In genomic region chr1:147084273-147085096, GRCh38 we compare ENCODE assay signal across 8 cellular contexts.
DNase-seq lines count a peak whose midpoint lies in the region; ATAC-seq lines count a peak whose summit lies in the region.

No MANE protein-coding gene starts in this region.

- no peaks in the 10 kb centered on the region for H3K36me3 Mint-ChIP-seq in CD4-positive, CD25-positive, alpha-beta regulatory T cell

- H3K27me3 Mint-ChIP-seq in CD4-positive, CD25-positive, alpha-beta regulatory T cell = peaks cover 79% of the 10 kb centered on the region

- peak; percentile 59 for ATAC-seq in CD4-positive, CD25-positive, alpha-beta regulatory T cell (ENCODE audit: low read depth in 2 of 2)
- ATAC-seq in GM19455 (IDR thresholded peaks at IDR 0.05; ENCODE audit: unreplicated experiment) = peak; percentile 69

- no peaks in the 10 kb centered on the region for H3K36me3 ChIP-seq in CD4-positive, CD25-positive, alpha-beta regulatory T cell (ENCODE audit: control insufficient read depth, insufficient read depth, low read length)

- DNase-seq in CD4-positive, CD25-positive, alpha-beta regulatory T cell = peak; percentile 60 to 70 (median 66)
- DNase-seq in HT-29 (ENCODE audit: low spot score) (peak; percentile 88), RPMI7951 (ENCODE audit: low read depth) (peak; percentile 94), glomerular endothelial cell (ENCODE audit: extremely low read depth, low read depth, low spot score) (peak; percentile 65), occipital lobe (lab: John Stamatoyannopoulos, UW) (peak; percentile 6), superior temporal gyrus (ENCODE audit: extremely low spot score) (peak; percentile 50)
- DNase-seq in activated gamma-delta T cell treated with anti-CD3 and anti-CD28 coated beads, Interleukin-2, amount 50 U/mL, for 16 hours (ENCODE audit: low read depth) = peak; percentile 52

- peaks cover 0 to 7% of the 10 kb centered on the region in 2 experiments for H3K9me3 ChIP-seq in CD4-positive, CD25-positive, alpha-beta regulatory T cell (ENCODE audit: control insufficient read depth in 2 of 2, low read length in 2 of 2)

- H3K4me1 ChIP-seq in CD4-positive, CD25-positive, alpha-beta regulatory T cell (ENCODE audit: control insufficient read depth, insufficient read depth, low read length, poor library complexity, severe bottlenecking) = peaks cover 31% of the 10 kb centered on the region

- peaks cover 0 to 26% (median 6%) of the 10 kb centered on the region in 7 donors for H3K9me3 Mint-ChIP-seq in CD4-positive, CD25-positive, alpha-beta regulatory T cell

- peak overlapping the region; percentile 91 to 96 (median 94) for H3K4me3 Mint-ChIP-seq in CD4-positive, CD25-positive, alpha-beta regulatory T cell

- peak overlapping the region; percentile 91 to 95 (median 95) for H3K27ac Mint-ChIP-seq in CD4-positive, CD25-positive, alpha-beta regulatory T cell

- peaks cover 14 to 34% (median 32%) of the 10 kb centered on the region in 4 donors for H3K4me1 Mint-ChIP-seq in CD4-positive, CD25-positive, alpha-beta regulatory T cell

- H3K4me3 ChIP-seq in CD4-positive, CD25-positive, alpha-beta regulatory T cell (ENCODE audit: low read depth, low read length) = peak overlapping the region; percentile 81

- H3K27ac ChIP-seq in CD4-positive, CD25-positive, alpha-beta regulatory T cell (ENCODE audit: insufficient read depth, low read length, poor library complexity, severe bottlenecking) = no peak overlapping the region

- peaks cover 55% of the 10 kb centered on the region for H3K27me3 ChIP-seq in CD4-positive, CD25-positive, alpha-beta regulatory T cell (ENCODE audit: control insufficient read depth, insufficient read depth, low read length)

Comparison
In these comparisons a context has a peak if more than half of its experiments do, and no peak if none do; other contexts are left out.
1. DNase-seq: peak in every context shown above with its lines; median percentile 94 in RPMI7951; 88 in HT-29; 66 in CD4-positive, CD25-positive, alpha-beta regulatory T cell; 65 in glomerular endothelial cell; 52 in activated gamma-delta T cell treated with anti-CD3 and anti-CD28 coated beads, Interleukin-2, amount 50 U/mL, for 16 hours; 50 in superior temporal gyrus; 6 in occipital lobe.